In genomic region chr2:217413193-217413592, GRCh38 we compare ENCODE assay signal across 17 cellular contexts.
DNase-seq lines count a peak whose midpoint lies in the region; ATAC-seq and TF ChIP-seq lines count a peak whose summit lies in the region.
"Had no signal": no experiment of that assay in that cellular context is flagged by ENCODE, and none has a peak within 500 bp of the region (broad histone marks: within the 10 kb centered on the region; RNA-seq: fewer than 3 reads in every experiment).

No MANE protein-coding gene starts in this region.

- TF ChIP-seq CTCF in esophagus muscularis mucosa (IDR thresholded peaks at IDR 0.05) (no peak), mucosa of descending colon (IDR thresholded peaks at IDR 0.05) (no peak), progenitor cell of endocrine pancreas (IDR thresholded peaks at IDR 0.05; ENCODE audit: unreplicated experiment) (no peak)

- no peak for TF ChIP-seq POLR2A in esophagus muscularis mucosa (IDR thresholded peaks at IDR 0.05; ENCODE audit: low read depth)

- peak overlapping the region; percentile 76 to 87 (median 84) for H3K27ac ChIP-seq in esophagus muscularis mucosa (replicated peaks in 1 of 4)
- H3K27ac ChIP-seq in subcutaneous abdominal adipose tissue (ENCODE audit: low read depth, low read length) = peak overlapping the region; percentile 84
- H3K27ac ChIP-seq: neutrophil had no signal

- no peak overlapping the region for H3K27ac Mint-ChIP-seq in progenitor cell of endocrine pancreas
- H3K27ac Mint-ChIP-seq: T-helper 1 cell treated with Interleukin-12 subunit alpha and Interleukin-12 subunit beta and Interleukin-4 antibody, amounts not matched to agents 30 μg/mL and 1 μg/mL, for 36 hours had no signal

- no peaks in the 10 kb centered on the region for H3K36me3 ChIP-seq in esophagus muscularis mucosa
- no peaks in the 10 kb centered on the region for H3K36me3 ChIP-seq in mucosa of descending colon (ENCODE audit: low read depth)
- H3K36me3 ChIP-seq in subcutaneous abdominal adipose tissue (ENCODE audit: control insufficient read depth in 5 of 5, insufficient read depth in 5 of 5, low read length in 5 of 5) = no peaks in the 10 kb centered on the region
- H3K36me3 ChIP-seq: BE2C, neutrophil had no signal

- WGBS in esophagus muscularis mucosa = 28% methylated on average over 5 of the region's 5 CpGs

- H3K9me3 ChIP-seq in esophagus muscularis mucosa (no peaks in the 10 kb centered on the region), mucosa of descending colon (no peaks in the 10 kb centered on the region), subcutaneous abdominal adipose tissue (ENCODE audit: control insufficient read depth in 5 of 5, low read length in 5 of 5) (no peaks in the 10 kb centered on the region)
- H3K9me3 ChIP-seq: BE2C, neutrophil had no signal

- TF ChIP-seq EP300 in esophagus muscularis mucosa (IDR thresholded peaks at IDR 0.05) = no peak

- peaks cover 2% of the 10 kb centered on the region for H3K27me3 Mint-ChIP-seq in progenitor cell of endocrine pancreas

- ATAC-seq in mucosa of descending colon (peak; percentile 34), GM19324 (IDR thresholded peaks at IDR 0.05; ENCODE audit: low FRiP score, unreplicated experiment) (no peak)
- ATAC-seq: GM12878 had no signal

- peak; percentile 46 for DNase-seq in GM04504 (ENCODE audit: low read depth)
- DNase-seq in esophagus muscularis mucosa (ENCODE audit: extremely low spot score) = peak; percentile 86
- no peak for DNase-seq in mucosa of descending colon
- no peak for DNase-seq in progenitor cell of endocrine pancreas (ENCODE audit: low spot score, unreplicated experiment)
- DNase-seq in NCI-H1694 (lab: John Stamatoyannopoulos, UW) = no peak
- no peak for DNase-seq in activated CD4-positive, alpha-beta T cell treated with anti-CD3 and anti-CD28 coated beads, Interleukin-2, amount 50 U/mL, for 1 hour
- DNase-seq: activated T-cell treated with anti-CD3 and anti-CD28 coated beads, Interleukin-2, amount 50 U/mL, for 1 hour; amniotic stem cell; BE2C; dermis blood vessel endothelial cell; DMS79 treated with DMSO at 0.1 percent for 48 hours; NCI-H1105 had no signal

- H3K4me3 ChIP-seq in esophagus muscularis mucosa (no peak overlapping the region), mucosa of descending colon (no peak overlapping the region), subcutaneous abdominal adipose tissue (ENCODE audit: low read depth in 1 of 5, low read length in 5 of 5) (no peak overlapping the region)
- H3K4me3 ChIP-seq: GM12878 had no signal

- H3K27me3 ChIP-seq in esophagus muscularis mucosa (no peaks in the 10 kb centered on the region), subcutaneous abdominal adipose tissue (ENCODE audit: control insufficient read depth in 5 of 5, insufficient read depth in 4 of 5, low read length in 5 of 5) (no peaks in the 10 kb centered on the region)
- H3K27me3 ChIP-seq: BE2C had no signal

- no peak overlapping the region for H3K4me3 Mint-ChIP-seq in progenitor cell of endocrine pancreas (ENCODE audit: low read depth)
- H3K4me3 Mint-ChIP-seq: T-helper 1 cell treated with Interleukin-12 subunit alpha and Interleukin-12 subunit beta and Interleukin-4 antibody, amounts not matched to agents 30 μg/mL and 1 μg/mL, for 36 hours had no signal

- peaks cover 20 to 59% (median 51%) of the 10 kb centered on the region in 4 donors for H3K4me1 ChIP-seq in esophagus muscularis mucosa
- no peaks in the 10 kb centered on the region for H3K4me1 ChIP-seq in mucosa of descending colon (ENCODE audit: low read depth)
- peaks cover 4 to 60% (median 31%) of the 10 kb centered on the region in 5 donors for H3K4me1 ChIP-seq in subcutaneous abdominal adipose tissue (ENCODE audit: control insufficient read depth in 5 of 5, insufficient read depth in 5 of 5, low read length in 5 of 5)

- peak overlapping the region in 1 of 5 donors; percentile 43 for H3K9ac ChIP-seq in subcutaneous abdominal adipose tissue (ENCODE audit: low read length in 5 of 5)

- no peaks in the 10 kb centered on the region for H3K9me3 Mint-ChIP-seq in progenitor cell of endocrine pancreas (ENCODE audit: low read depth)
- H3K9me3 Mint-ChIP-seq: T-helper 1 cell treated with Interleukin-12 subunit alpha and Interleukin-12 subunit beta and Interleukin-4 antibody, amounts not matched to agents 30 μg/mL and 1 μg/mL, for 36 hours had no signal

- no peaks in the 10 kb centered on the region for H3K36me3 Mint-ChIP-seq in progenitor cell of endocrine pancreas (ENCODE audit: insufficient read depth)

- intact Hi-C loops in esophagus muscularis mucosa (cut with DNase I) = no loop called here
- intact Hi-C loops in mucosa of descending colon (cut with DNase I, micrococcal nuclease) = no loop called here

- H3K4me1 Mint-ChIP-seq in progenitor cell of endocrine pancreas (ENCODE audit: low read depth) = no peaks in the 10 kb centered on the region

Comparison
In these comparisons a context has a peak if more than half of its experiments do, and no peak if none do; other contexts are left out.
1. DNase-seq: peak in GM04504 (single experiment) and esophagus muscularis mucosa (single experiment); none in mucosa of descending colon (0 of 3), progenitor cell of endocrine pancreas (single experiment), NCI-H1694 (single experiment) and activated CD4-positive, alpha-beta T cell treated with anti-CD3 and anti-CD28 coated beads, Interleukin-2, amount 50 U/mL, for 1 hour (single experiment).